In the genomic region with DNA sequence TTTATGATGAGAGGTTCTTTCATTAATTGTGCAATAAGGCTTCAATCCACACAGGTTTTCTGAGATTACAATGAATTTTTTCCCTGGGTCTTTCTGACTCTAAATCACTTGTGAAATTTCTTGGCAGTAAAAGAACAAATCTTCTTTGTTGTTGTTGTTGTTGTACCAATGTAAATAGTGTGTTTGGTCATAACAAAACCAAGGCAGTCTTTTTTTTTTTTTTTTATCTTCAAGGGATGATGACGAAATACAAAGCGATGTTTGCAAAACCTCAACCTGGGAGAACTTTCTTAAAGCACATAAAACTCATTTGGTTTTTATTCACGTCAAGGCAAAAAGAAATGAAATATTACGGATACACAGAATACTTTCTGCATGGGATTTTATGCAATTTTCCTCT, we compare ENCODE assay signal across 20 cellular contexts.
DNase-seq lines count a peak whose midpoint lies in the region; TF ChIP-seq lines count a peak whose summit lies in the region.
"Had no signal": no experiment of that assay in that cellular context is flagged by ENCODE, and none has a peak within 500 bp of the region (broad histone marks: within the 10 kb centered on the region; RNA-seq: fewer than 3 reads in every experiment).

No MANE protein-coding gene starts in this region.

- no peak overlapping the region for H3K4me2 ChIP-seq in mammary epithelial cell (ENCODE audit: insufficient read depth, low read depth, low read length)

- no peaks in the 10 kb centered on the region for H3K4me1 ChIP-seq in mammary epithelial cell (ENCODE audit: insufficient read depth, low read length)

- TF ChIP-seq CTCF in MCF 10A (IDR thresholded peaks at IDR 0.05; ENCODE audit: unreplicated experiment) (no peak), mammary epithelial cell (conservative IDR thresholded peaks at IDR 0.05 in 1 of 2, IDR thresholded peaks at IDR 0.05 in 1 of 2; ENCODE audit: extremely low read depth in 1 of 2, insufficient read depth in 1 of 2, low read depth in 1 of 2, low read length in 2 of 2) (no peak), fibroblast of villous mesenchyme (IDR thresholded peaks at IDR 0.05; ENCODE audit: insufficient read depth, low read depth, low read length) (no peak)

- H3K36me3 ChIP-seq in mammary epithelial cell (ENCODE audit: insufficient read depth, low read length), result no peaks in the 10 kb centered on the region

- no peak overlapping the region for H3K9ac ChIP-seq in mammary epithelial cell (ENCODE audit: insufficient read depth, low read length)

- CTCF ChIA-PET in MCF 10A (lab: Yijun Ruan, JAX), result no interaction called here
- CTCF ChIA-PET in mammary epithelial cell (lab: Charles Lee; ENCODE audit: low non-redundant PET), result no interaction called here
- CTCF ChIA-PET in activated CD4-positive, alpha-beta memory T cell treated with anti-CD3 and anti-CD28 coated beads, Interleukin-2, amount 10 ng/mL, durations not matched to agents 7 days and 5 days (lab: Charles Lee), result no interaction called here

- H2AFZ ChIP-seq in mammary epithelial cell (ENCODE audit: low read depth, low read length), result no peak overlapping the region

- no peaks in the 10 kb centered on the region for H3K4me1 Mint-ChIP-seq in MCF 10A (ENCODE audit: insufficient read depth, unreplicated experiment)
- no peaks in the 10 kb centered on the region for H3K4me1 Mint-ChIP-seq in activated CD4-positive, alpha-beta memory T cell treated with anti-CD3 and anti-CD28 coated beads, Interleukin-2, amount 10 ng/mL, durations not matched to agents 7 days and 5 days

- BruUV-seq in MCF 10A (replicated peaks; lab: Mats Ljungman, UMichigan), result no TSS peak
- no TSS peak for BruUV-seq in mammary epithelial cell (replicated peaks; lab: Mats Ljungman, UMichigan)

- peaks cover 7% of the 10 kb centered on the region for H3K9me3 Mint-ChIP-seq in MCF 10A (ENCODE audit: unreplicated experiment)
- H3K9me3 Mint-ChIP-seq in activated CD4-positive, alpha-beta memory T cell treated with anti-CD3 and anti-CD28 coated beads, Interleukin-2, amount 10 ng/mL, durations not matched to agents 7 days and 5 days, result peaks cover 2% of the 10 kb centered on the region

- 74% methylated on average over 4 of the region's 4 CpGs for WGBS in mammary epithelial cell (ENCODE audit: low coverage, missing lambda C conversion rate)

- H3K27me3 ChIP-seq in mammary epithelial cell (ENCODE audit: insufficient read depth, low read length), result no peaks in the 10 kb centered on the region

- peak; percentile 51 for DNase-seq in MCF 10A (ENCODE audit: unreplicated experiment)
- no peak for DNase-seq in mammary epithelial cell
- peak; percentile 83 for DNase-seq in amniotic epithelial cell (ENCODE audit: low read depth)
- DNase-seq in fibroblast of villous mesenchyme (ENCODE audit: low read depth), result peak; percentile 83
- DNase-seq in activated CD4-positive, alpha-beta memory T cell treated with anti-CD3 and anti-CD28 coated beads, Interleukin-2, amount 10 ng/mL, durations not matched to agents 7 days and 5 days, result no peak
- DNase-seq in foreskin melanocyte, result no peak
- DNase-seq in DMS 273 treated with DMSO at 0.1 percent for 48 hours (lab: John Stamatoyannopoulos, UW), result no peak
- DNase-seq: Calu3, DMS153, DND-41, MV-4-11, NCI-H1105, NCI-H146, NCI-H1930, NCI-H2107, NCI-H446 treated with DMSO at 0.1 percent for 48 hours, NCI-H526 treated with DMSO at 0.1 percent for 48 hours, SHP77 had no signal

- H4K20me1 ChIP-seq in mammary epithelial cell (ENCODE audit: insufficient read depth, low read length), result no peaks in the 10 kb centered on the region

- in situ Hi-C loops in mammary epithelial cell (cut with MboI; ENCODE audit: low sequenced_read_pairs in 2 of 2), result no loop called here

- H3K27ac ChIP-seq in mammary epithelial cell (ENCODE audit: insufficient read depth, low read depth, low read length), result no peak overlapping the region
- H3K27ac ChIP-seq: HL-60, RWPE1 had no signal

- H3K4me3 ChIP-seq in mammary epithelial cell (replicated peaks in 1 of 3; ENCODE audit: insufficient read depth in 1 of 3, low read depth in 2 of 3, low read length in 3 of 3) (no peak overlapping the region), fibroblast of villous mesenchyme (ENCODE audit: low read depth, low read length) (no peak overlapping the region)

- intact Hi-C loops in MCF 10A (cut with micrococcal nuclease), result no loop called here
- intact Hi-C loops in mammary epithelial cell (cut with micrococcal nuclease), result no loop called here

- H3K27me3 Mint-ChIP-seq in MCF 10A (ENCODE audit: insufficient read depth, unreplicated experiment), result no peaks in the 10 kb centered on the region
- no peaks in the 10 kb centered on the region for H3K27me3 Mint-ChIP-seq in activated CD4-positive, alpha-beta memory T cell treated with anti-CD3 and anti-CD28 coated beads, Interleukin-2, amount 10 ng/mL, durations not matched to agents 7 days and 5 days

- H3K4me3 Mint-ChIP-seq in MCF 10A (ENCODE audit: unreplicated experiment), result no peak overlapping the region
- H3K4me3 Mint-ChIP-seq in activated CD4-positive, alpha-beta memory T cell treated with anti-CD3 and anti-CD28 coated beads, Interleukin-2, amount 10 ng/mL, durations not matched to agents 7 days and 5 days, result no peak overlapping the region

- H3K36me3 Mint-ChIP-seq in MCF 10A (ENCODE audit: insufficient read depth, unreplicated experiment), result no peaks in the 10 kb centered on the region
- H3K36me3 Mint-ChIP-seq in activated CD4-positive, alpha-beta memory T cell treated with anti-CD3 and anti-CD28 coated beads, Interleukin-2, amount 10 ng/mL, durations not matched to agents 7 days and 5 days (ENCODE audit: low read depth), result no peaks in the 10 kb centered on the region

- no peaks in the 10 kb centered on the region for H3K79me2 ChIP-seq in mammary epithelial cell (ENCODE audit: insufficient read depth, low read length)

- peaks cover 2% of the 10 kb centered on the region for H3K9me3 ChIP-seq in mammary epithelial cell (replicated peaks; ENCODE audit: insufficient read depth, low read length)

- dilution Hi-C loops in mammary epithelial cell (cut with HindIII; ENCODE audit: low sequenced_read_pairs), result no loop called here

- no peak overlapping the region for H3K27ac Mint-ChIP-seq in MCF 10A (ENCODE audit: low read depth, unreplicated experiment)
- H3K27ac Mint-ChIP-seq in activated CD4-positive, alpha-beta memory T cell treated with anti-CD3 and anti-CD28 coated beads, Interleukin-2, amount 10 ng/mL, durations not matched to agents 7 days and 5 days, result no peak overlapping the region

- POLR2A ChIA-PET in MCF 10A (lab: Yijun Ruan, JAX), result no interaction called here
- POLR2A ChIA-PET in activated CD4-positive, alpha-beta memory T cell treated with anti-CD3 and anti-CD28 coated beads, Interleukin-2, amount 10 ng/mL, durations not matched to agents 7 days and 5 days (lab: Charles Lee), result no interaction called here

Comparison
In these comparisons a context has a peak if more than half of its experiments do, and no peak if none do; other contexts are left out.
1. DNase-seq: peak in MCF 10A (single experiment), amniotic epithelial cell (single experiment) and fibroblast of villous mesenchyme (single experiment); none in mammary epithelial cell (single experiment), activated CD4-positive, alpha-beta memory T cell treated with anti-CD3 and anti-CD28 coated beads, Interleukin-2, amount 10 ng/mL, durations not matched to agents 7 days and 5 days (single experiment), foreskin melanocyte (single experiment) and DMS 273 treated with DMSO at 0.1 percent for 48 hours (single experiment).